ENCODE assay signal across 1 cellular context in the genomic region with DNA sequence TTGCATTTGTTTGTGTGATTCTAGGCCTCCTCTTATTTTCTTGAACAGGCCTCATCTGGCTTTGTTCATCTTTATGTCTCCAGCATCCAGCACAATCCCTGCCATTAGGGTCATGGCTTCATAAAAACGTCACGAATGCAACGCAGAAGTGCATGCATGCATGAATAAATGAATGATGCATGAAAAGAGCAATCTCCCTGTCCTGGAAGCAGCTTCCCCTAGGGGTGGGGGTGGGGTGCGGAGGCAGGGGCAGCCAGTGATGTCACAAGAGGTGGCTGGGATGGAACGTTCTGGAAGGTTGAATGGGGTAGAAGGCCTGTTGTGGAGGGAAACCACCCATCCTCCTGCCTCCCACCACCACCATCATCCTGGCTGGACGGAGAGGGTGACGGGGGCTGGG.
TF ChIP-seq lines count a peak whose summit lies in the region.

A gene with protein sequence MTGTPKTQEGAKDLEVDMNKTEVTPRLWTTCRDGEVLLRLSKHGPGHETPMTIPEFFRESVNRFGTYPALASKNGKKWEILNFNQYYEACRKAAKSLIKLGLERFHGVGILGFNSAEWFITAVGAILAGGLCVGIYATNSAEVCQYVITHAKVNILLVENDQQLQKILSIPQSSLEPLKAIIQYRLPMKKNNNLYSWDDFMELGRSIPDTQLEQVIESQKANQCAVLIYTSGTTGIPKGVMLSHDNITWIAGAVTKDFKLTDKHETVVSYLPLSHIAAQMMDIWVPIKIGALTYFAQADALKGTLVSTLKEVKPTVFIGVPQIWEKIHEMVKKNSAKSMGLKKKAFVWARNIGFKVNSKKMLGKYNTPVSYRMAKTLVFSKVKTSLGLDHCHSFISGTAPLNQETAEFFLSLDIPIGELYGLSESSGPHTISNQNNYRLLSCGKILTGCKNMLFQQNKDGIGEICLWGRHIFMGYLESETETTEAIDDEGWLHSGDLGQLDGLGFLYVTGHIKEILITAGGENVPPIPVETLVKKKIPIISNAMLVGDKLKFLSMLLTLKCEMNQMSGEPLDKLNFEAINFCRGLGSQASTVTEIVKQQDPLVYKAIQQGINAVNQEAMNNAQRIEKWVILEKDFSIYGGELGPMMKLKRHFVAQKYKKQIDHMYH (plus strand): TSS at position 301 of the 400 bp plus-strand sequence. CDS start 5,877 bp downstream, outside the sequence.

TF ChIP-seq in K562, 482 proteins besides CTCF, POLR2A, EP300 and RAD21 (continued from another document):
- TF ChIP-seq, protein P1, sequence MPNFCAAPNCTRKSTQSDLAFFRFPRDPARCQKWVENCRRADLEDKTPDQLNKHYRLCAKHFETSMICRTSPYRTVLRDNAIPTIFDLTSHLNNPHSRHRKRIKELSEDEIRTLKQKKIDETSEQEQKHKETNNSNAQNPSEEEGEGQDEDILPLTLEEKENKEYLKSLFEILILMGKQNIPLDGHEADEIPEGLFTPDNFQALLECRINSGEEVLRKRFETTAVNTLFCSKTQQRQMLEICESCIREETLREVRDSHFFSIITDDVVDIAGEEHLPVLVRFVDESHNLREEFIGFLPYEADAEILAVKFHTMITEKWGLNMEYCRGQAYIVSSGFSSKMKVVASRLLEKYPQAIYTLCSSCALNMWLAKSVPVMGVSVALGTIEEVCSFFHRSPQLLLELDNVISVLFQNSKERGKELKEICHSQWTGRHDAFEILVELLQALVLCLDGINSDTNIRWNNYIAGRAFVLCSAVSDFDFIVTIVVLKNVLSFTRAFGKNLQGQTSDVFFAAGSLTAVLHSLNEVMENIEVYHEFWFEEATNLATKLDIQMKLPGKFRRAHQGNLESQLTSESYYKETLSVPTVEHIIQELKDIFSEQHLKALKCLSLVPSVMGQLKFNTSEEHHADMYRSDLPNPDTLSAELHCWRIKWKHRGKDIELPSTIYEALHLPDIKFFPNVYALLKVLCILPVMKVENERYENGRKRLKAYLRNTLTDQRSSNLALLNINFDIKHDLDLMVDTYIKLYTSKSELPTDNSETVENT (CRISPR knock-in tag; IDR thresholded peaks at IDR 0.05), result no peak
- TF ChIP-seq MECOM (CRISPR knock-in tag; IDR thresholded peaks at IDR 0.05), result no peak
- TF ChIP-seq, protein P2, sequence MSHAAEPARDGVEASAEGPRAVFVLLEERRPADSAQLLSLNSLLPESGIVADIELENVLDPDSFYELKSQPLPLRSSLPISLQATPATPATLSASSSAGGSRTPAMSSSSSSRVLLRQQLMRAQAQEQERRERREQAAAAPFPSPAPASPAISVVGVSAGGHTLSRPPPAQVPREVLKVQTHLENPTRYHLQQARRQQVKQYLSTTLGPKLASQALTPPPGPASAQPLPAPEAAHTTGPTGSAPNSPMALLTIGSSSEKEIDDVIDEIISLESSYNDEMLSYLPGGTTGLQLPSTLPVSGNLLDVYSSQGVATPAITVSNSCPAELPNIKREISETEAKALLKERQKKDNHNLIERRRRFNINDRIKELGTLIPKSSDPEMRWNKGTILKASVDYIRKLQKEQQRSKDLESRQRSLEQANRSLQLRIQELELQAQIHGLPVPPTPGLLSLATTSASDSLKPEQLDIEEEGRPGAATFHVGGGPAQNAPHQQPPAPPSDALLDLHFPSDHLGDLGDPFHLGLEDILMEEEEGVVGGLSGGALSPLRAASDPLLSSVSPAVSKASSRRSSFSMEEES (CRISPR knock-in tag; IDR thresholded peaks at IDR 0.05), result no peak
- TF ChIP-seq ZNF717 (CRISPR knock-in tag; IDR thresholded peaks at IDR 0.05), result no peak
- TF ChIP-seq, protein P3, sequence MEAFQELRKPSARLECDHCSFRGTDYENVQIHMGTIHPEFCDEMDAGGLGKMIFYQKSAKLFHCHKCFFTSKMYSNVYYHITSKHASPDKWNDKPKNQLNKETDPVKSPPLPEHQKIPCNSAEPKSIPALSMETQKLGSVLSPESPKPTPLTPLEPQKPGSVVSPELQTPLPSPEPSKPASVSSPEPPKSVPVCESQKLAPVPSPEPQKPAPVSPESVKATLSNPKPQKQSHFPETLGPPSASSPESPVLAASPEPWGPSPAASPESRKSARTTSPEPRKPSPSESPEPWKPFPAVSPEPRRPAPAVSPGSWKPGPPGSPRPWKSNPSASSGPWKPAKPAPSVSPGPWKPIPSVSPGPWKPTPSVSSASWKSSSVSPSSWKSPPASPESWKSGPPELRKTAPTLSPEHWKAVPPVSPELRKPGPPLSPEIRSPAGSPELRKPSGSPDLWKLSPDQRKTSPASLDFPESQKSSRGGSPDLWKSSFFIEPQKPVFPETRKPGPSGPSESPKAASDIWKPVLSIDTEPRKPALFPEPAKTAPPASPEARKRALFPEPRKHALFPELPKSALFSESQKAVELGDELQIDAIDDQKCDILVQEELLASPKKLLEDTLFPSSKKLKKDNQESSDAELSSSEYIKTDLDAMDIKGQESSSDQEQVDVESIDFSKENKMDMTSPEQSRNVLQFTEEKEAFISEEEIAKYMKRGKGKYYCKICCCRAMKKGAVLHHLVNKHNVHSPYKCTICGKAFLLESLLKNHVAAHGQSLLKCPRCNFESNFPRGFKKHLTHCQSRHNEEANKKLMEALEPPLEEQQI (IDR thresholded peaks at IDR 0.05), result no peak
- TF ChIP-seq, protein P4, sequence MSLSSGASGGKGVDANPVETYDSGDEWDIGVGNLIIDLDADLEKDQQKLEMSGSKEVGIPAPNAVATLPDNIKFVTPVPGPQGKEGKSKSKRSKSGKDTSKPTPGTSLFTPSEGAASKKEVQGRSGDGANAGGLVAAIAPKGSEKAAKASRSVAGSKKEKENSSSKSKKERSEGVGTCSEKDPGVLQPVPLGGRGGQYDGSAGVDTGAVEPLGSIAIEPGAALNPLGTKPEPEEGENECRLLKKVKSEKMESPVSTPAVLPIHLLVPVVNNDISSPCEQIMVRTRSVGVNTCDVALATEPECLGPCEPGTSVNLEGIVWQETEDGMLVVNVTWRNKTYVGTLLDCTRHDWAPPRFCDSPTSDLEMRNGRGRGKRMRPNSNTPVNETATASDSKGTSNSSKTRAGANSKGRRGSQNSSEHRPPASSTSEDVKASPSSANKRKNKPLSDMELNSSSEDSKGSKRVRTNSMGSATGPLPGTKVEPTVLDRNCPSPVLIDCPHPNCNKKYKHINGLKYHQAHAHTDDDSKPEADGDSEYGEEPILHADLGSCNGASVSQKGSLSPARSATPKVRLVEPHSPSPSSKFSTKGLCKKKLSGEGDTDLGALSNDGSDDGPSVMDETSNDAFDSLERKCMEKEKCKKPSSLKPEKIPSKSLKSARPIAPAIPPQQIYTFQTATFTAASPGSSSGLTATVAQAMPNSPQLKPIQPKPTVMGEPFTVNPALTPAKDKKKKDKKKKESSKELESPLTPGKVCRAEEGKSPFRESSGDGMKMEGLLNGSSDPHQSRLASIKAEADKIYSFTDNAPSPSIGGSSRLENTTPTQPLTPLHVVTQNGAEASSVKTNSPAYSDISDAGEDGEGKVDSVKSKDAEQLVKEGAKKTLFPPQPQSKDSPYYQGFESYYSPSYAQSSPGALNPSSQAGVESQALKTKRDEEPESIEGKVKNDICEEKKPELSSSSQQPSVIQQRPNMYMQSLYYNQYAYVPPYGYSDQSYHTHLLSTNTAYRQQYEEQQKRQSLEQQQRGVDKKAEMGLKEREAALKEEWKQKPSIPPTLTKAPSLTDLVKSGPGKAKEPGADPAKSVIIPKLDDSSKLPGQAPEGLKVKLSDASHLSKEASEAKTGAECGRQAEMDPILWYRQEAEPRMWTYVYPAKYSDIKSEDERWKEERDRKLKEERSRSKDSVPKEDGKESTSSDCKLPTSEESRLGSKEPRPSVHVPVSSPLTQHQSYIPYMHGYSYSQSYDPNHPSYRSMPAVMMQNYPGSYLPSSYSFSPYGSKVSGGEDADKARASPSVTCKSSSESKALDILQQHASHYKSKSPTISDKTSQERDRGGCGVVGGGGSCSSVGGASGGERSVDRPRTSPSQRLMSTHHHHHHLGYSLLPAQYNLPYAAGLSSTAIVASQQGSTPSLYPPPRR (CRISPR knock-in tag; IDR thresholded peaks at IDR 0.05; ENCODE audit: borderline replicate concordance), result no peak
- TF ChIP-seq JUNB (CRISPR knock-in tag; conservative IDR thresholded peaks at IDR 0.05), result no peak
- TF ChIP-seq ZNF444 (CRISPR knock-in tag; IDR thresholded peaks at IDR 0.05), result no peak
- TF ChIP-seq, protein P5, sequence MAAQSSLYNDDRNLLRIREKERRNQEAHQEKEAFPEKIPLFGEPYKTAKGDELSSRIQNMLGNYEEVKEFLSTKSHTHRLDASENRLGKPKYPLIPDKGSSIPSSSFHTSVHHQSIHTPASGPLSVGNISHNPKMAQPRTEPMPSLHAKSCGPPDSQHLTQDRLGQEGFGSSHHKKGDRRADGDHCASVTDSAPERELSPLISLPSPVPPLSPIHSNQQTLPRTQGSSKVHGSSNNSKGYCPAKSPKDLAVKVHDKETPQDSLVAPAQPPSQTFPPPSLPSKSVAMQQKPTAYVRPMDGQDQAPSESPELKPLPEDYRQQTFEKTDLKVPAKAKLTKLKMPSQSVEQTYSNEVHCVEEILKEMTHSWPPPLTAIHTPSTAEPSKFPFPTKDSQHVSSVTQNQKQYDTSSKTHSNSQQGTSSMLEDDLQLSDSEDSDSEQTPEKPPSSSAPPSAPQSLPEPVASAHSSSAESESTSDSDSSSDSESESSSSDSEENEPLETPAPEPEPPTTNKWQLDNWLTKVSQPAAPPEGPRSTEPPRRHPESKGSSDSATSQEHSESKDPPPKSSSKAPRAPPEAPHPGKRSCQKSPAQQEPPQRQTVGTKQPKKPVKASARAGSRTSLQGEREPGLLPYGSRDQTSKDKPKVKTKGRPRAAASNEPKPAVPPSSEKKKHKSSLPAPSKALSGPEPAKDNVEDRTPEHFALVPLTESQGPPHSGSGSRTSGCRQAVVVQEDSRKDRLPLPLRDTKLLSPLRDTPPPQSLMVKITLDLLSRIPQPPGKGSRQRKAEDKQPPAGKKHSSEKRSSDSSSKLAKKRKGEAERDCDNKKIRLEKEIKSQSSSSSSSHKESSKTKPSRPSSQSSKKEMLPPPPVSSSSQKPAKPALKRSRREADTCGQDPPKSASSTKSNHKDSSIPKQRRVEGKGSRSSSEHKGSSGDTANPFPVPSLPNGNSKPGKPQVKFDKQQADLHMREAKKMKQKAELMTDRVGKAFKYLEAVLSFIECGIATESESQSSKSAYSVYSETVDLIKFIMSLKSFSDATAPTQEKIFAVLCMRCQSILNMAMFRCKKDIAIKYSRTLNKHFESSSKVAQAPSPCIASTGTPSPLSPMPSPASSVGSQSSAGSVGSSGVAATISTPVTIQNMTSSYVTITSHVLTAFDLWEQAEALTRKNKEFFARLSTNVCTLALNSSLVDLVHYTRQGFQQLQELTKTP (IDR thresholded peaks at IDR 0.05; ENCODE audit: low read depth in 1 of 2, partially characterized antibody in 2 of 2), result no peak
- no peak for TF ChIP-seq SMAD4 (CRISPR knock-in tag; conservative IDR thresholded peaks at IDR 0.05)
- no peak for TF ChIP-seq ZNF316 (IDR thresholded peaks at IDR 0.05)
TF ChIP-seq in K562: peak in this region for 0.
